14 cellular contexts compared by ENCODE assay signal in the genomic region with DNA sequence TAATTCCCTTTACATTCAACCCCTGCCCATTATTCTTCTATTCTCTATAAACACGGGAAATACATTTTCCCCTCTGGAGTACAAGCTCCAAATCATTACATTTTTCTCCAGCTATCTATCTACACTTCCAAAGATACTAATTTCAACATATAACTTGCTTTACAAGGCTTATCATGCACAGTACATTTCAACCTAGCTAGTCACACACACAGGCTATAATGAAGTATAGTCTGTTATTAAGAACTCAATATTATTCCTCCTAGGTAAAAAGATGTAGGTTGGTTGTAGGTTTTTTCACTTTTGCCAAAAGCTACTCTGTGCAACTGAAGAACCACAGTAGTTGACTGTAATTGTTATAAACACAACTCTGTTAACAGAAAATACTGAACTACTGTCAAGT.
"Had no signal": no experiment of that assay in that cellular context is flagged by ENCODE, and none has a peak within 500 bp of the region (broad histone marks: within the 10 kb centered on the region; RNA-seq: fewer than 3 reads in every experiment).

No MANE protein-coding gene starts in this region.

- H3K27ac ChIP-seq: esophagus muscularis mucosa, neural progenitor cell, ovary, tibial nerve, vagina had no signal

- DNase-seq: activated CD4-positive, alpha-beta T cell treated with anti-CD3 and anti-CD28 coated beads for 1 hour; activated CD4-positive, alpha-beta T cell treated with anti-CD3 and anti-CD28 coated beads, Interleukin-2, amount 50 U/mL, for 4 hours; amniotic stem cell; hypothalamus; kidney glomerular epithelial cell; ovary; stimulated activated CD4-positive, alpha-beta T cell treated with anti-CD3 and anti-CD28 coated beads, Interleukin-12 subunit alpha, Interleukin-12 subunit beta, amount 100 ng/mL, for 4 hours; T-cell had no signal

- H3K27ac Mint-ChIP-seq: activated naive CD4-positive, alpha-beta T cell treated with anti-CD3 and anti-CD28 coated beads, Interleukin-2, amount 50 U/mL, for 72 hours; neural progenitor cell; stimulated activated effector memory CD8-positive, alpha-beta T cell treated with anti-CD3 and anti-CD28 coated beads, Interleukin-12 subunit alpha, Interleukin-12 subunit beta, amount 100 ng/mL, for 72 hours; T-cell had no signal

- H3K9me3 Mint-ChIP-seq: activated naive CD4-positive, alpha-beta T cell treated with anti-CD3 and anti-CD28 coated beads, Interleukin-2, amount 50 U/mL, for 72 hours; neural progenitor cell; stimulated activated effector memory CD8-positive, alpha-beta T cell treated with anti-CD3 and anti-CD28 coated beads, Interleukin-12 subunit alpha, Interleukin-12 subunit beta, amount 100 ng/mL, for 72 hours; T-cell had no signal

- ATAC-seq: activated naive CD4-positive, alpha-beta T cell treated with anti-CD3 and anti-CD28 coated beads, Interleukin-2, amount 50 U/mL, for 72 hours; stimulated activated effector memory CD8-positive, alpha-beta T cell treated with anti-CD3 and anti-CD28 coated beads, Interleukin-12 subunit alpha, Interleukin-12 subunit beta, amount 100 ng/mL, for 72 hours; T-cell had no signal

- H3K27me3 Mint-ChIP-seq: T-cell had no signal

- H3K4me3 ChIP-seq: esophagus muscularis mucosa, neural progenitor cell, ovary, tibial nerve, vagina had no signal

- H3K4me3 Mint-ChIP-seq: neural progenitor cell; stimulated activated effector memory CD8-positive, alpha-beta T cell treated with anti-CD3 and anti-CD28 coated beads, Interleukin-12 subunit alpha, Interleukin-12 subunit beta, amount 100 ng/mL, for 72 hours; T-cell had no signal

- H3K9me3 ChIP-seq: esophagus muscularis mucosa, ovary, tibial nerve, vagina had no signal

- H3K27me3 ChIP-seq: esophagus muscularis mucosa, neural progenitor cell, ovary, tibial nerve, vagina had no signal

- H3K36me3 ChIP-seq: ovary had no signal
